ENCODE assay signal across 18 cellular contexts in genomic region chr20:14536738-14537137, GRCh38.
DNase-seq lines count a peak whose midpoint lies in the region; TF ChIP-seq lines count a peak whose summit lies in the region.
"Had no signal": no experiment of that assay in that cellular context is flagged by ENCODE, and none has a peak within 500 bp of the region (broad histone marks: within the 10 kb centered on the region; RNA-seq: fewer than 3 reads in every experiment).

No MANE protein-coding gene starts in this region.

- peak; percentile 45 for DNase-seq in G401 (ENCODE audit: low spot score)
- peak; percentile 85 for DNase-seq in NCI-H1694 treated with DMSO at 0.1 percent for 48 hours (lab: John Stamatoyannopoulos, UW)
- DNase-seq in mammary epithelial cell: peak; percentile 64
- peak; percentile 19 for DNase-seq in fibroblast of mammary gland (ENCODE audit: low read depth)
- DNase-seq in NCI-H1092 treated with DMSO at 0.1 percent for 48 hours (lab: John Stamatoyannopoulos, UW): no peak
- no peak for DNase-seq in activated T-cell treated with anti-CD3 and anti-CD28 coated beads, Interleukin-2, amount 50 U/mL, for 1 hour
- no peak for DNase-seq in DMS153 (lab: John Stamatoyannopoulos, UW)
- no peak for DNase-seq in SJCRH30
- DNase-seq: AML-193; Calu3; DMS79 treated with DMSO at 0.1 percent for 48 hours; GOT3; NCI-H146; NCI-H226; NCI-H526 treated with DMSO at 0.1 percent for 48 hours; NK-92 treated with Interleukin-12 subunit alpha and Interleukin-12 subunit beta, amount 100 ng/mL, for 24 hours; SW 1271 had no signal

- H3K36me3 ChIP-seq in mammary epithelial cell (ENCODE audit: insufficient read depth, low read length) (no peaks in the 10 kb centered on the region), SJCRH30 (no peaks in the 10 kb centered on the region)

- no TSS peak for BruUV-seq in mammary epithelial cell (replicated peaks; lab: Mats Ljungman, UMichigan)

- H3K79me2 ChIP-seq in mammary epithelial cell (ENCODE audit: insufficient read depth, low read length): no peaks in the 10 kb centered on the region

- in situ Hi-C loops in G401 (cut with HindIII; ENCODE audit: low sequenced_read_pairs) (no loop called here), mammary epithelial cell (cut with MboI; ENCODE audit: low sequenced_read_pairs in 2 of 2) (no loop called here)

- no peaks in the 10 kb centered on the region for H4K20me1 ChIP-seq in mammary epithelial cell (ENCODE audit: insufficient read depth, low read length)

- H3K4me1 ChIP-seq in mammary epithelial cell (ENCODE audit: insufficient read depth, low read length) (peaks cover 17% of the 10 kb centered on the region), SJCRH30 (no peaks in the 10 kb centered on the region)

- WGBS in mammary epithelial cell (ENCODE audit: low coverage, missing lambda C conversion rate): 7% methylated on average over 1 of the region's 1 CpG

- no peaks in the 10 kb centered on the region for H3K27me3 ChIP-seq in mammary epithelial cell (ENCODE audit: insufficient read depth, low read length)
- no peaks in the 10 kb centered on the region for H3K27me3 ChIP-seq in SJCRH30

- peak overlapping the region; percentile 64 for H3K4me2 ChIP-seq in mammary epithelial cell (ENCODE audit: insufficient read depth, low read depth, low read length)

- dilution Hi-C loops in mammary epithelial cell (cut with HindIII; ENCODE audit: low sequenced_read_pairs): no loop called here

- H2AFZ ChIP-seq in mammary epithelial cell (ENCODE audit: low read depth, low read length): peak overlapping the region; percentile 63

- no peak overlapping the region for H3K4me3 ChIP-seq in mammary epithelial cell (replicated peaks in 1 of 3; ENCODE audit: insufficient read depth in 1 of 3, low read depth in 2 of 3, low read length in 3 of 3)
- H3K4me3 ChIP-seq in fibroblast of mammary gland (ENCODE audit: control insufficient read depth, low read depth, low read length): no peak overlapping the region
- H3K4me3 ChIP-seq in SJCRH30: no peak overlapping the region
- H3K4me3 ChIP-seq: K562 had no signal

- TF ChIP-seq CTCF in mammary epithelial cell (conservative IDR thresholded peaks at IDR 0.05 in 1 of 2, IDR thresholded peaks at IDR 0.05 in 1 of 2; ENCODE audit: extremely low read depth in 1 of 2, insufficient read depth in 1 of 2, low read depth in 1 of 2, low read length in 2 of 2) (no peak), fibroblast of mammary gland (conservative IDR thresholded peaks at IDR 0.05; ENCODE audit: control insufficient read depth, insufficient read depth, low read depth, low read length) (no peak)

- H3K9me3 ChIP-seq in mammary epithelial cell (replicated peaks; ENCODE audit: insufficient read depth, low read length) (no peaks in the 10 kb centered on the region), SJCRH30 (replicated peaks) (no peaks in the 10 kb centered on the region)

- CTCF ChIA-PET in mammary epithelial cell (lab: Charles Lee; ENCODE audit: low non-redundant PET): no interaction called here

- no peak overlapping the region for H3K9ac ChIP-seq in mammary epithelial cell (ENCODE audit: insufficient read depth, low read length)

- intact Hi-C loops in mammary epithelial cell (cut with micrococcal nuclease): no loop called here

- H3K27ac ChIP-seq in mammary epithelial cell (ENCODE audit: insufficient read depth, low read depth, low read length): peak overlapping the region; percentile 50
- no peak overlapping the region for H3K27ac ChIP-seq in SJCRH30

Comparison
In these comparisons a context has a peak if more than half of its experiments do, and no peak if none do; other contexts are left out.
1. DNase-seq: peak in G401 (single experiment), NCI-H1694 treated with DMSO at 0.1 percent for 48 hours (single experiment), mammary epithelial cell (single experiment) and fibroblast of mammary gland (single experiment); none in NCI-H1092 treated with DMSO at 0.1 percent for 48 hours (single experiment), activated T-cell treated with anti-CD3 and anti-CD28 coated beads, Interleukin-2, amount 50 U/mL, for 1 hour (single experiment), DMS153 (single experiment) and SJCRH30 (0 of 2).